Comparison of ENCODE assay signal across 6 cellular contexts in genomic region chr3:48793484-48793883, GRCh38. TPM values are rescaled to one million over a fixed set of nuclear protein-coding genes. Genes with fewer than 3 reads are reported as not detected.
A peak's percentile ranks its signal among the peaks of the same experiment; 100 is the strongest.
DNase-seq lines count a peak whose midpoint lies in the region; ATAC-seq, FAIRE-seq and TF ChIP-seq lines count a peak whose summit lies in the region.
"Not testable (repeated sequence)": the region's sequence is repeated elsewhere in the genome, so short reads cannot be mapped to it uniquely, and the experiment has no call there.

No MANE protein-coding gene starts in this region.

- POLR2A ChIA-PET in CD8-positive, alpha-beta T cell (lab: Charles Lee); HEK293 (lab: Yijun Ruan, JAX); K562 (lab: Yijun Ruan, JAX); HepG2 (lab: Yijun Ruan, JAX): not testable (repeated sequence)

- TF ChIP-seq RAD21 in K562 (CRISPR knock-in tag; conservative IDR thresholded peaks at IDR 0.05 in 1 of 2, IDR thresholded peaks at IDR 0.05 in 1 of 2); HepG2 (CRISPR knock-in tag; IDR thresholded peaks at IDR 0.05): not testable (repeated sequence)

- not testable (repeated sequence) for TF ChIP-seq EP300 in K562 (IDR thresholded peaks at IDR 0.05; ENCODE audit: low read length); HepG2 (IDR thresholded peaks at IDR 0.05; ENCODE audit: low read depth in 2 of 2, low read length in 2 of 2); HepG2 (CRISPR knock-in tag; IDR thresholded peaks at IDR 0.05; ENCODE audit: borderline replicate concordance)

- not testable (repeated sequence) for FAIRE-seq in K562 (lab: Jason Lieb, UNC); HepG2 (lab: Jason Lieb, UNC)

- not testable (repeated sequence) for TF ChIP-seq POLR2A in K562 (conservative IDR thresholded peaks at IDR 0.05); HepG2 (IDR thresholded peaks at IDR 0.05; ENCODE audit: insufficient read depth in 1 of 2, low read depth in 2 of 2, low read length in 2 of 2)

- not testable (repeated sequence) for H3K27me3 ChIP-seq in CD4-positive, CD25-positive, alpha-beta regulatory T cell (ENCODE audit: control insufficient read depth, insufficient read depth, low read length); CD8-positive, alpha-beta T cell (ENCODE audit: insufficient read depth, low read length); K562 (ENCODE audit: control insufficient read depth in 2 of 2, insufficient read depth in 2 of 2, low read length in 2 of 2); HepG2 (ENCODE audit: control insufficient read depth in 1 of 2, insufficient read depth in 2 of 2, low read length in 2 of 2)

- not testable (repeated sequence) for H3K9ac ChIP-seq in K562 (ENCODE audit: insufficient read depth in 1 of 2, low read depth in 2 of 2, low read length in 2 of 2); HepG2 (ENCODE audit: insufficient read depth, low read depth, low read length)

- H3K36me3 Mint-ChIP-seq in CD4-positive, CD25-positive, alpha-beta regulatory T cell, result peaks cover 12% of the 10 kb centered on the region
- peaks cover 37% of the 10 kb centered on the region for H3K36me3 Mint-ChIP-seq in CD8-positive, alpha-beta T cell
- H3K36me3 Mint-ChIP-seq in central memory CD8-positive, alpha-beta T cell (ENCODE audit: insufficient read depth), result peaks cover 15% of the 10 kb centered on the region

- H3K79me2 ChIP-seq in K562 (ENCODE audit: control insufficient read depth, insufficient read depth, low read length); HepG2 (ENCODE audit: insufficient read depth, low read length): not testable (repeated sequence)

- H3K9me3 Mint-ChIP-seq in CD4-positive, CD25-positive, alpha-beta regulatory T cell; CD8-positive, alpha-beta T cell; central memory CD8-positive, alpha-beta T cell: not testable (repeated sequence)

- not testable (repeated sequence) for H4K20me1 ChIP-seq in K562 (replicated peaks; ENCODE audit: control insufficient read depth, insufficient read depth, low read length); HepG2 (ENCODE audit: insufficient read depth, low read length)

- not testable (repeated sequence) for H3K9me3 ChIP-seq in CD4-positive, CD25-positive, alpha-beta regulatory T cell (ENCODE audit: control insufficient read depth in 2 of 2, low read length in 2 of 2); CD8-positive, alpha-beta T cell (ENCODE audit: low read length); HEK293 (ENCODE audit: control insufficient read depth, insufficient read depth, low read depth, low read length); K562 (replicated peaks; ENCODE audit: control insufficient read depth, insufficient read depth, low read depth, low read length); HepG2 (ENCODE audit: low read length)

- not testable (repeated sequence) for H3K27me3 Mint-ChIP-seq in CD4-positive, CD25-positive, alpha-beta regulatory T cell; CD8-positive, alpha-beta T cell (ENCODE audit: low read depth); central memory CD8-positive, alpha-beta T cell

- H3K27ac Mint-ChIP-seq in CD4-positive, CD25-positive, alpha-beta regulatory T cell, result peak overlapping the region in 2 of 3 donors; percentile 26 to 32
- peak overlapping the region; percentile 18 for H3K27ac Mint-ChIP-seq in CD8-positive, alpha-beta T cell
- H3K27ac Mint-ChIP-seq in central memory CD8-positive, alpha-beta T cell (ENCODE audit: low read depth), result peak overlapping the region; percentile 59

- not testable (repeated sequence) for H3K4me1 ChIP-seq in CD4-positive, CD25-positive, alpha-beta regulatory T cell (ENCODE audit: control insufficient read depth, insufficient read depth, low read length, poor library complexity, severe bottlenecking); CD8-positive, alpha-beta T cell (ENCODE audit: insufficient read depth, low read length); HEK293 (ENCODE audit: control insufficient read depth, insufficient read depth, low read length); K562 (replicated peaks in 1 of 2; ENCODE audit: control insufficient read depth in 2 of 2, insufficient read depth in 2 of 2, low read length in 2 of 2); HepG2 (ENCODE audit: insufficient read depth, low read length)

- TF ChIP-seq CTCF in CD8-positive, alpha-beta T cell (IDR thresholded peaks at IDR 0.05); HEK293 (tag by site-specific recombination; IDR thresholded peaks at IDR 0.05); K562 (IDR thresholded peaks at IDR 0.05 in 2 of 3, conservative IDR thresholded peaks at IDR 0.05 in 1 of 3; ENCODE audit: insufficient read depth in 2 of 3, low read depth in 1 of 3, low read length in 3 of 3); HepG2 (CRISPR knock-in tag; IDR thresholded peaks at IDR 0.05): not testable (repeated sequence)

- H2AFZ ChIP-seq in K562 (ENCODE audit: low read depth, low read length); HepG2 (ENCODE audit: low read length): not testable (repeated sequence)

- ATAC-seq in CD4-positive, CD25-positive, alpha-beta regulatory T cell (ENCODE audit: low read depth in 2 of 2); CD8-positive, alpha-beta T cell; K562; central memory CD8-positive, alpha-beta T cell (replicated peaks; ENCODE audit: extremely low read depth, poor library complexity, severe bottlenecking); HepG2: not testable (repeated sequence)

- not testable (repeated sequence) for H3K9me1 ChIP-seq in K562 (ENCODE audit: control insufficient read depth, insufficient read depth, low read length)

- not testable (repeated sequence) for BruUV-seq in K562 (replicated peaks; lab: Mats Ljungman, UMichigan); HepG2 (replicated peaks; lab: Mats Ljungman, UMichigan)

- in situ Hi-C loops in K562 (cut with MboI); HepG2 (cut with HindIII; ENCODE audit: extremely low pct_ligation_motif_present, low pct_unique_long_range_greater_than_20kb): not testable (repeated sequence)

- CTCF ChIA-PET in CD8-positive, alpha-beta T cell (lab: Charles Lee); K562 (lab: Yijun Ruan, JAX; ENCODE audit: low intra/inter-chr PET ratio); HepG2 (lab: Yijun Ruan, JAX; ENCODE audit: low intra/inter-chr PET ratio, low total read pairs): not testable (repeated sequence)
- CTCF ChIA-PET in HEK293 (lab: Yijun Ruan, JAX), result interaction anchor here (0.5 to 0.7 kb wide), 2 partner anchors 46 to 493 kb away, joined by 3 read pairs; no protein-coding TSS in a partner anchor

- H3K36me3 ChIP-seq in CD4-positive, CD25-positive, alpha-beta regulatory T cell (ENCODE audit: control insufficient read depth, insufficient read depth, low read length); CD8-positive, alpha-beta T cell (ENCODE audit: insufficient read depth, low read length); HEK293 (ENCODE audit: control insufficient read depth in 2 of 2, insufficient read depth in 1 of 2, low read length in 2 of 2); HepG2 (replicated peaks in 1 of 2; ENCODE audit: control insufficient read depth in 1 of 2, insufficient read depth in 2 of 2, low read length in 2 of 2): not testable (repeated sequence)
- H3K36me3 ChIP-seq in K562 (ENCODE audit: control insufficient read depth, insufficient read depth, low read length), result peaks cover 23% of the 10 kb centered on the region; the same call in 2 of the 3 replicates

- intact Hi-C loops in CD8-positive, alpha-beta T cell (cut with DNase I, micrococcal nuclease); K562 (cut with micrococcal nuclease): not testable (repeated sequence)
- intact Hi-C loops in HepG2 (cut with micrococcal nuclease; ENCODE audit: unreplicated experiment), result loop anchor here (10.0 kb wide), 1 partner anchor 51 kb away; the partner anchor contains the start of gene PRKAR2A

- not testable (repeated sequence) for DNase-seq in CD4-positive, CD25-positive, alpha-beta regulatory T cell; CD8-positive, alpha-beta T cell; K562 (ENCODE audit: extremely low read depth in 1 of 4, low spot score in 3 of 4); central memory CD8-positive, alpha-beta T cell (ENCODE audit: low spot score in 2 of 2); HepG2 (ENCODE audit: low spot score)

- 78% methylated on average over 1 of the region's 2 CpGs for WGBS in K562 (ENCODE audit: insufficient coverage, low coverage, missing lambda C conversion rate)
- 94% methylated on average over 2 of the region's 2 CpGs for WGBS in HepG2 (ENCODE audit: low lambda C conversion rate)

- H3K27ac ChIP-seq in CD4-positive, CD25-positive, alpha-beta regulatory T cell (ENCODE audit: insufficient read depth, low read length, poor library complexity, severe bottlenecking); CD8-positive, alpha-beta T cell (ENCODE audit: low read depth, low read length); HEK293 (ENCODE audit: extremely low read depth, low read depth, low read length); K562 (ENCODE audit: extremely low read depth, low read depth, low read length); HepG2 (ENCODE audit: extremely low read length, insufficient read depth, low read length): not testable (repeated sequence)

- peaks cover 6 to 26% (median 14%) of the 10 kb centered on the region in 4 donors for H3K4me1 Mint-ChIP-seq in CD4-positive, CD25-positive, alpha-beta regulatory T cell
- peaks cover 16% of the 10 kb centered on the region for H3K4me1 Mint-ChIP-seq in CD8-positive, alpha-beta T cell (ENCODE audit: low read depth)
- H3K4me1 Mint-ChIP-seq in central memory CD8-positive, alpha-beta T cell, result peaks cover 12% of the 10 kb centered on the region

- not testable (repeated sequence) for H3K4me2 ChIP-seq in K562 (ENCODE audit: insufficient read depth, low read length); HepG2 (ENCODE audit: low read depth, low read length)

- H3K4me3 ChIP-seq in CD4-positive, CD25-positive, alpha-beta regulatory T cell (ENCODE audit: low read depth, low read length); CD8-positive, alpha-beta T cell (ENCODE audit: low read depth, low read length); HEK293 (ENCODE audit: low read depth, low read length); K562; HepG2 (replicated peaks in 1 of 3; ENCODE audit: insufficient read depth in 1 of 3, low read depth in 2 of 3, low read length in 3 of 3): not testable (repeated sequence)

- not testable (repeated sequence) for H3K4me3 Mint-ChIP-seq in CD4-positive, CD25-positive, alpha-beta regulatory T cell; CD8-positive, alpha-beta T cell; central memory CD8-positive, alpha-beta T cell

RNA-seq across cellular contexts. Expression of gene PRKAR2A, which starts 54.2 kb away (rescaled TPM):
- 29.3 TPM for total RNA-seq in CD4-positive, CD25-positive, alpha-beta regulatory T cell
- polyA plus RNA-seq in CD4-positive, CD25-positive, alpha-beta regulatory T cell, result 10 to 100 TPM; 13.4 to 15.3 (median 14.3) TPM
- total RNA-seq in CD8-positive, alpha-beta T cell, result 10 to 100 TPM; 75.2 to 75.6 TPM
- 6.0 and 10.1 TPM in 2 replicates for total RNA-seq in K562 (2011; cell fraction: chromatin; rRNA removed; ENCODE audit: low replicate concordance)
- 7.2 and 7.8 TPM in 2 replicates for total RNA-seq in K562 (2011; cell fraction: nucleolus; rRNA removed)
- total RNA-seq in K562 (2011; cell fraction: nucleoplasm; rRNA removed), result 9.5 and 14.4 TPM in 2 replicates
- total RNA-seq in K562 (2014; rRNA removed) (37.6 and 56.2 TPM in 2 replicates), K562 (2014; rRNA removed; fragmentation: Illumina TruSeq; extraction: Trizol) (48.6 and 50.1 TPM in 2 replicates), K562 (2015; rRNA removed; fragmentation: Illumina TruSeq; extraction: Trizol) (50.7 and 53.0 TPM in 2 replicates), K562 (2021) (84.4 and 84.5 TPM in 2 replicates), HepG2 (2016; rRNA removed; fragmentation: Illumina TruSeq; extraction: Trizol) (29.2 and 38.5 TPM in 2 replicates)
- polyA plus RNA-seq in K562 (2011; rRNA removed) (14.4 and 22.8 TPM in 2 replicates), K562 (2014; fragmentation: Illumina TruSeq; extraction: Trizol) (39.3 and 50.3 TPM in 2 replicates), K562 (2014; fragmentation: Nextera tagmentation; extraction: Ambion mirVana) (10 to 100 TPM; 15.9 to 19.8 TPM), K562 (2014; rRNA removed) (17.7 and 19.2 TPM in 2 replicates), HepG2 (2011; rRNA removed) (9.1 and 11.8 TPM in 2 replicates)
- 12.2 and 17.3 TPM in 2 replicates for polyA plus RNA-seq in K562 (2011; cell fraction: cytosol; rRNA removed)
- polyA plus RNA-seq in K562 (2011; cell fraction: nucleus; rRNA removed), result 4.0 and 4.8 TPM in 2 replicates
- 32.4 and 35.2 TPM in 2 replicates for polyA plus RNA-seq in K562 (2012)
- 45.4 and 62.1 TPM in 2 replicates for polyA minus RNA-seq in K562 (2011; rRNA and poly(A)+ RNA removed)
- polyA minus RNA-seq in K562 (2011; cell fraction: cytosol; rRNA and poly(A)+ RNA removed), result 21.2 and 32.3 TPM in 2 replicates
- 3.9 and 10.4 TPM in 2 replicates for polyA minus RNA-seq in K562 (2011; cell fraction: nucleus; rRNA and poly(A)+ RNA removed)
- total RNA-seq in HepG2 (2016; cell fraction: cytosol; rRNA removed; fragmentation: Illumina TruSeq; extraction: Trizol; ENCODE audit: low read depth), result 5.1 and 6.7 TPM in 2 replicates
- total RNA-seq in HepG2 (2016; cell fraction: insoluble cytoplasmic fraction; rRNA removed; fragmentation: Illumina TruSeq; extraction: Trizol), result 28.1 and 39.0 TPM in 2 replicates
- 12.7 and 13.3 TPM in 2 replicates for total RNA-seq in HepG2 (2016; cell fraction: membrane; rRNA removed; fragmentation: Illumina TruSeq; extraction: Trizol)
- total RNA-seq in HepG2 (2016; cell fraction: nucleus; rRNA removed; fragmentation: Illumina TruSeq; extraction: Trizol), result 18.0 and 20.8 TPM in 2 replicates
- polyA plus RNA-seq in HepG2 (2011; cell fraction: cytosol; rRNA removed), result 5.6 and 8.1 TPM in 2 replicates
- 4.1 and 4.4 TPM in 2 replicates for polyA plus RNA-seq in HepG2 (2011; cell fraction: nucleus; rRNA removed)
- 14.4 and 14.6 TPM in 2 replicates for polyA plus RNA-seq in HepG2 (2012)
- 1.0 and 1.3 TPM in 2 replicates for polyA plus RNA-seq in HepG2 (2016; cell fraction: cytosol; fragmentation: Illumina TruSeq; extraction: Trizol; ENCODE audit: low read depth)
- 27.9 and 28.4 TPM in 2 replicates for polyA plus RNA-seq in HepG2 (2016; cell fraction: insoluble cytoplasmic fraction; fragmentation: Illumina TruSeq; extraction: Trizol; ENCODE audit: low read depth)
- 4.9 and 5.0 TPM in 2 replicates for polyA plus RNA-seq in HepG2 (2016; cell fraction: membrane; fragmentation: Illumina TruSeq; extraction: Trizol; ENCODE audit: low read depth)
- 15.1 and 15.3 TPM in 2 replicates for polyA plus RNA-seq in HepG2 (2016; cell fraction: nucleus; fragmentation: Illumina TruSeq; extraction: Trizol; ENCODE audit: insufficient read depth, low read depth)
- polyA minus RNA-seq in HepG2 (2011; rRNA and poly(A)+ RNA removed; ENCODE audit: low replicate concordance), result 29.5 and 64.7 TPM in 2 replicates
- polyA minus RNA-seq in HepG2 (2011; cell fraction: cytosol; rRNA and poly(A)+ RNA removed), result 17.3 and 27.1 TPM in 2 replicates
- 5.5 and 6.2 TPM in 2 replicates for polyA minus RNA-seq in HepG2 (2011; cell fraction: nucleus; rRNA and poly(A)+ RNA removed)
